In genomic region chr3:32856355-32856889, GRCh38 we compare ENCODE assay signal across 1 cellular context.
TF ChIP-seq lines count a peak whose summit lies in the region.

No MANE protein-coding gene starts in this region.

TF ChIP-seq in GM23338, 12 proteins besides CTCF, POLR2A, EP300 and RAD21 (continued from another document):
- TF ChIP-seq ZNF462 (CRISPR knock-in tag; IDR thresholded peaks at IDR 0.05), result no peak
- TF ChIP-seq POLR2AphosphoS5 (IDR thresholded peaks at IDR 0.05; ENCODE audit: low read depth), result no peak; the same call in 1 of the 2 replicates
- no peak for TF ChIP-seq CREB1 (CRISPR knock-in tag; IDR thresholded peaks at IDR 0.05; ENCODE audit: low read depth)
- no peak for TF ChIP-seq ZNF331 (CRISPR knock-in tag; IDR thresholded peaks at IDR 0.05; ENCODE audit: low read depth)
- no peak for TF ChIP-seq EZH2 (IDR thresholded peaks at IDR 0.05; ENCODE audit: low read depth, unreplicated experiment)
- TF ChIP-seq EZH2phosphoT487 (IDR thresholded peaks at IDR 0.05; ENCODE audit: unreplicated experiment), result no peak
TF ChIP-seq in GM23338: peak in this region for 0.
